In the genomic region with DNA sequence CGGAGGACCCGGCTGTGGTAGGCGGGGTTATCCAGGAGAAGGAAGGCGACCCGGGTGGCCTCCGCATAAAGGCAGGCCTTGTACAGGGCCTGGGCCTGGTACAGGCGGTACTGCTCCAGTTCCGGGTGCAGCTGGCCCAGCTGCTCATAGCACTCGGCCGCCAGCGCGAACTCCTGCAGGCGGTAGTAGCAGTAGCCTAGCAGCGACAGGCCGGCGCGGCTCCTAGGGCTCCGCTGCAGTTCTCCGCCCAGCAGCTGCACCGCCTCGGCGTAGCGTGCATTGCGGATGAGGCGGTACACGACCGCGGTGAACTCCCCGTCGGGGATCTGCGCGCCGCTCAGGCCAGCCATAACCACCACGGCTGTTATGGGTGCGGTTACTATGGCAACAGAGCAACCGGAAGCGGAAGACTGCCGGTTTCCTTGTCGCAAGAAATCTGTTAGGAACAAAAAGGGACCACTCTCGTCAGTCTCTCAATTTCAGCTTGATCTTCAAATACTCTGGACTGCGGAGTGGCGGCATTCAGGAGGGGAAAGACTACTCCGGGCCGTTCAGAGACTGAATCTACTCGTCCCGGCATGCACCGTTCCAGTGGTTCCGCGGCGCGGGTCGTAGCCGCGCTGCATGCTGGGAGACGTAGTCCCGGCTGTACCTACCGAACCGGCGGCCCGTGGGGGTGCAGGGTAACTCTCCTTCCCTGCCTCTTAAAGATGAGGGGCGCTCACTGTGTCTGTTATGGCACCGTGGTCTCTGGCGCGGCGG, we compare ENCODE assay signal across 8 cellular contexts.
DNase-seq lines count a peak whose midpoint lies in the region; ATAC-seq and TF ChIP-seq lines count a peak whose summit lies in the region.

No MANE protein-coding gene starts in this region.

- TF ChIP-seq CTCF in AG04449 (IDR thresholded peaks at IDR 0.05; ENCODE audit: insufficient read depth, low read length, missing control alignments) (no peak), WI38 (IDR thresholded peaks at IDR 0.05; ENCODE audit: low read depth, low read length) (no peak), mammary epithelial cell (conservative IDR thresholded peaks at IDR 0.05 in 1 of 2, IDR thresholded peaks at IDR 0.05 in 1 of 2; ENCODE audit: extremely low read depth in 1 of 2, insufficient read depth in 1 of 2, low read depth in 1 of 2, low read length in 2 of 2) (no peak)

- H4K20me1 ChIP-seq in mammary epithelial cell (ENCODE audit: insufficient read depth, low read length), result no peaks in the 10 kb centered on the region

- H3K4me3 ChIP-seq in AG04449 (ENCODE audit: low read depth, low read length) (peak overlapping the region; percentile 83), WI38 (ENCODE audit: low read depth, low read length) (peak overlapping the region; percentile 76), mammary epithelial cell (replicated peaks in 1 of 3; ENCODE audit: insufficient read depth in 1 of 3, low read depth in 2 of 3, low read length in 3 of 3) (peak overlapping the region; percentile 65 to 74 (median 71)), skin epidermis (peak overlapping the region; percentile 47 to 84 (median 65))

- WGBS in mammary epithelial cell (ENCODE audit: low coverage, missing lambda C conversion rate), result 2% methylated on average over 36 of the region's 65 CpGs

- peak; percentile 93 for ATAC-seq in GM18907 (IDR thresholded peaks at IDR 0.05; ENCODE audit: unreplicated experiment)
- ATAC-seq in HG03135 (IDR thresholded peaks at IDR 0.05; ENCODE audit: unreplicated experiment), result peak; percentile 95

- no peaks in the 10 kb centered on the region for H3K79me2 ChIP-seq in mammary epithelial cell (ENCODE audit: insufficient read depth, low read length)

- DNase-seq in AG04449 (ENCODE audit: low read depth, low spot score) (peak; percentile 19), NCI-H2196 (lab: John Stamatoyannopoulos, UW; ENCODE audit: unreplicated experiment) (peak; percentile 92), mammary epithelial cell (peak; percentile 85), iPS-NIHi11 (ENCODE audit: low spot score) (peak; percentile 94)

- H3K27ac ChIP-seq in mammary epithelial cell (ENCODE audit: insufficient read depth, low read depth, low read length) (peak overlapping the region; percentile 100), skin epidermis (peak overlapping the region; percentile 27 to 99 (median 96))

- intact Hi-C loops in mammary epithelial cell (cut with micrococcal nuclease), result loop anchor here (2.0 to 5.0 kb wide), 3 partner anchors 50 to 380 kb away; a partner anchor contains a TSS

- in situ Hi-C loops in mammary epithelial cell (cut with MboI; ENCODE audit: low sequenced_read_pairs in 2 of 2), result no loop called here

- H2AFZ ChIP-seq in mammary epithelial cell (ENCODE audit: low read depth, low read length), result peak overlapping the region; percentile 96

- peak overlapping the region; percentile 84 for H3K4me2 ChIP-seq in mammary epithelial cell (ENCODE audit: insufficient read depth, low read depth, low read length)

- CTCF ChIA-PET in AG04449 (lab: Yijun Ruan, JAX), result interaction anchor here (1.5 kb wide), 1 partner anchor 63 kb away, joined by 5 read pairs; no protein-coding TSS in a partner anchor
- CTCF ChIA-PET in mammary epithelial cell (lab: Charles Lee; ENCODE audit: low non-redundant PET), result no interaction called here

- no peaks in the 10 kb centered on the region for H3K27me3 ChIP-seq in mammary epithelial cell (ENCODE audit: insufficient read depth, low read length)

- H3K4me1 ChIP-seq in mammary epithelial cell (ENCODE audit: insufficient read depth, low read length), result no peaks in the 10 kb centered on the region

- no peaks in the 10 kb centered on the region for H3K9me3 ChIP-seq in mammary epithelial cell (replicated peaks; ENCODE audit: insufficient read depth, low read length)

- H3K36me3 ChIP-seq in mammary epithelial cell (ENCODE audit: insufficient read depth, low read length), result no peaks in the 10 kb centered on the region

- POLR2A ChIA-PET in AG04449 (lab: Yijun Ruan, JAX), result interaction anchor here (1.1 kb wide), 1 partner anchor 9 kb away, joined by 3 read pairs; no protein-coding TSS in a partner anchor

- dilution Hi-C loops in mammary epithelial cell (cut with HindIII; ENCODE audit: low sequenced_read_pairs), result no loop called here

- H3K9ac ChIP-seq in mammary epithelial cell (ENCODE audit: insufficient read depth, low read length), result peak overlapping the region; percentile 99

- no TSS peak for BruUV-seq in mammary epithelial cell (replicated peaks; lab: Mats Ljungman, UMichigan)

Comparison
In these comparisons a context has a peak if more than half of its experiments do, and no peak if none do; other contexts are left out.
1. Peak in every context shown above with its lines: DNase-seq, ATAC-seq, H3K4me3 ChIP-seq and H3K27ac ChIP-seq.
2. DNase-seq: peak in every context shown above with its lines; median percentile 94 in iPS-NIHi11; 92 in NCI-H2196; 85 in mammary epithelial cell; 19 in AG04449.